ENCODE assay signal across 9 cellular contexts in genomic region chr1:88984553-88984945, GRCh38. TPM values are rescaled to one million over a fixed set of nuclear protein-coding genes. Genes with fewer than 3 reads are reported as not detected.
DNase-seq lines count a peak whose midpoint lies in the region; ATAC-seq and TF ChIP-seq lines count a peak whose summit lies in the region.
"Had no signal": no experiment of that assay in that cellular context is flagged by ENCODE, and none has a peak within 500 bp of the region (broad histone marks: within the 10 kb centered on the region; RNA-seq: fewer than 3 reads in every experiment).

No MANE protein-coding gene starts in this region.

- H3K4me1 ChIP-seq in cardiac muscle cell (ENCODE audit: low read depth) (peaks cover 14% of the 10 kb centered on the region), lower lobe of right lung (peaks cover 54% of the 10 kb centered on the region), upper lobe of left lung (peaks cover 26 to 31% (median 30%) of the 10 kb centered on the region in 4 donors)

- H3K36me3 ChIP-seq in cardiac muscle cell (no peaks in the 10 kb centered on the region), lower lobe of right lung (peaks cover 38% of the 10 kb centered on the region), upper lobe of left lung (peaks cover 0 to 32% (median 4%) of the 10 kb centered on the region in 4 donors)

- H3K27me3 Mint-ChIP-seq in activated naive CD8-positive, alpha-beta T cell treated with anti-CD3 and anti-CD28 coated beads, Interleukin-2, amount 50 U/mL, for 24 hours: no peaks in the 10 kb centered on the region

- no peak overlapping the region for H3K4me3 ChIP-seq in cardiac muscle cell
- no peak overlapping the region for H3K4me3 ChIP-seq in lower lobe of right lung
- H3K4me3 ChIP-seq in upper lobe of left lung: no peak overlapping the region

- ATAC-seq in left cardiac atrium: no peak
- ATAC-seq in activated naive CD8-positive, alpha-beta T cell treated with anti-CD3 and anti-CD28 coated beads, Interleukin-2, amount 50 U/mL, for 24 hours: no peak
- ATAC-seq in lower lobe of right lung: no peak
- peak in 1 of 2 donors; percentile 11 for ATAC-seq in upper lobe of left lung (ENCODE audit: low FRiP score in 2 of 2)

- intact Hi-C loops in left cardiac atrium (cut with DNase I): no loop called here
- intact Hi-C loops in lower lobe of right lung (cut with DNase I): no loop called here

- no peak for TF ChIP-seq CTCF in cardiac muscle cell (IDR thresholded peaks at IDR 0.05; ENCODE audit: low read depth, low read length)
- no peak for TF ChIP-seq CTCF in lower lobe of right lung (IDR thresholded peaks at IDR 0.05)
- TF ChIP-seq CTCF in upper lobe of left lung (IDR thresholded peaks at IDR 0.05): no peak

- WGBS in upper lobe of left lung, 2 donors: 81 to 87% methylated on average over 1 of the region's 1 CpG

- in situ Hi-C loops in ACHN (cut with HindIII; ENCODE audit: low pct_ligation_motif_present, low pct_unique_long_range_greater_than_20kb, low sequenced_read_pairs): no loop called here

- H3K9me3 Mint-ChIP-seq in activated naive CD8-positive, alpha-beta T cell treated with anti-CD3 and anti-CD28 coated beads, Interleukin-2, amount 50 U/mL, for 24 hours: no peaks in the 10 kb centered on the region

- H3K4me3 Mint-ChIP-seq in activated naive CD8-positive, alpha-beta T cell treated with anti-CD3 and anti-CD28 coated beads, Interleukin-2, amount 50 U/mL, for 24 hours: peak overlapping the region; percentile 35

- H3K27ac ChIP-seq in cardiac muscle cell (peak overlapping the region; percentile 80), lower lobe of right lung (peak overlapping the region; percentile 33), upper lobe of left lung (peak overlapping the region; percentile 57 to 78 (median 68))

- no peak for DNase-seq in cardiac muscle cell (ENCODE audit: low read depth in 1 of 2, low spot score in 1 of 2)
- no peak for DNase-seq in left cardiac atrium
- no peak for DNase-seq in activated naive CD8-positive, alpha-beta T cell treated with anti-CD3 and anti-CD28 coated beads, Interleukin-2, amount 50 U/mL, for 24 hours
- no peak for DNase-seq in lower lobe of right lung
- DNase-seq in upper lobe of left lung: no peak
- DNase-seq in NOMO-1 treated with DMSO at 0.1 percent for 48 hours (lab: John Stamatoyannopoulos, UW; ENCODE audit: unreplicated experiment): no peak
- no peak for DNase-seq in ACHN
- no peak for DNase-seq in Kasumi-1 (lab: John Stamatoyannopoulos, UW)
- DNase-seq: kidney had no signal

- peaks cover 77% of the 10 kb centered on the region for H3K4me1 Mint-ChIP-seq in activated naive CD8-positive, alpha-beta T cell treated with anti-CD3 and anti-CD28 coated beads, Interleukin-2, amount 50 U/mL, for 24 hours

- no peak for TF ChIP-seq POLR2A in upper lobe of left lung (IDR thresholded peaks at IDR 0.05)

- H3K9me3 ChIP-seq in cardiac muscle cell (ENCODE audit: low read depth) (no peaks in the 10 kb centered on the region), lower lobe of right lung (no peaks in the 10 kb centered on the region), upper lobe of left lung (no peaks in the 10 kb centered on the region)

- TF ChIP-seq EP300 in upper lobe of left lung (IDR thresholded peaks at IDR 0.05): no peak

- peak overlapping the region; percentile 84 for H3K27ac Mint-ChIP-seq in activated naive CD8-positive, alpha-beta T cell treated with anti-CD3 and anti-CD28 coated beads, Interleukin-2, amount 50 U/mL, for 24 hours

- H3K36me3 Mint-ChIP-seq in activated naive CD8-positive, alpha-beta T cell treated with anti-CD3 and anti-CD28 coated beads, Interleukin-2, amount 50 U/mL, for 24 hours (ENCODE audit: low read depth): peaks cover 61% of the 10 kb centered on the region

- no peaks in the 10 kb centered on the region for H3K27me3 ChIP-seq in cardiac muscle cell
- no peaks in the 10 kb centered on the region for H3K27me3 ChIP-seq in lower lobe of right lung (ENCODE audit: low read depth)
- H3K27me3 ChIP-seq in upper lobe of left lung: no peaks in the 10 kb centered on the region

RNA-seq across cellular contexts. Expression of gene KYAT3, which starts 7.9 kb away (rescaled TPM):
- 15.1 and 18.6 TPM in 2 replicates for total RNA-seq in cardiac muscle cell
- 26.1 and 28.9 TPM in 2 replicates for polyA plus RNA-seq in cardiac muscle cell
- 10 to 100 TPM; 10.3 to 12.2 TPM for total RNA-seq in left cardiac atrium
- total RNA-seq in lower lobe of right lung: 20.6 TPM
- total RNA-seq in upper lobe of left lung: 10 to 100 TPM in 5 of 6 donors, 1 to 10 TPM in 1; 6.5 to 31.9 (median 18.8) TPM

RNA-seq across cellular contexts. Expression of gene RBMXL1, which starts 7.9 kb away (rescaled TPM):
- total RNA-seq in cardiac muscle cell: 17.7 and 21.8 TPM in 2 replicates
- polyA plus RNA-seq in cardiac muscle cell: 14.1 and 21.1 TPM in 2 replicates
- 10 to 100 TPM; 12.5 to 13.7 TPM for total RNA-seq in left cardiac atrium
- total RNA-seq in lower lobe of right lung: 19.6 TPM
- total RNA-seq in upper lobe of left lung: 10 to 100 TPM in 5 of 6 donors, 1 to 10 TPM in 1; 3.0 to 20.7 (median 14.5) TPM

RNA-seq across cellular contexts. Expression of gene GBP3, which starts 38.1 kb away (rescaled TPM):
- total RNA-seq in cardiac muscle cell: 0.09 and 0.28 TPM in 2 replicates
- polyA plus RNA-seq in cardiac muscle cell: not detected in 2 replicates
- 10 to 100 TPM in 1 of 2 donors, 1 to 10 TPM in 1; 8.2 to 11.1 TPM for total RNA-seq in left cardiac atrium
- 60.2 TPM for total RNA-seq in lower lobe of right lung
- 10 to 100 TPM; 17.9 to 47.1 (median 28.0) TPM for total RNA-seq in upper lobe of left lung
